1 cellular context compared by ENCODE assay signal in genomic region chr11:68008381-68009337, GRCh38.
TF ChIP-seq lines count a peak whose summit lies in the region.

No MANE protein-coding gene starts in this region.

TF ChIP-seq in HepG2, 621 proteins besides CTCF, POLR2A, EP300 and RAD21 (continued from another document and continues in another):
- TF ChIP-seq ZNF326 (CRISPR knock-in tag; IDR thresholded peaks at IDR 0.05; ENCODE audit: borderline replicate concordance): no peak
- TF ChIP-seq HNRNPK (IDR thresholded peaks at IDR 0.05; ENCODE audit: low read depth, low read length, poor library complexity, severe bottlenecking): no peak
- TF ChIP-seq BATF2 (CRISPR knock-in tag; IDR thresholded peaks at IDR 0.05): no peak
- TF ChIP-seq SYNCRIP (IDR thresholded peaks at IDR 0.05; ENCODE audit: insufficient read depth, low read depth, low read length): no peak
- TF ChIP-seq ZNF839 (CRISPR knock-in tag; IDR thresholded peaks at IDR 0.05; ENCODE audit: borderline replicate concordance): no peak
- TF ChIP-seq IRX3 (CRISPR knock-in tag; IDR thresholded peaks at IDR 0.05; ENCODE audit: borderline replicate concordance, low read depth): no peak
- TF ChIP-seq GPBP1L1 (CRISPR knock-in tag; IDR thresholded peaks at IDR 0.05): no peak
- peak; percentile 69 for TF ChIP-seq ZNF687 (CRISPR knock-in tag; IDR thresholded peaks at IDR 0.05)
- TF ChIP-seq ZFAT (CRISPR knock-in tag; conservative IDR thresholded peaks at IDR 0.05): no peak
- TF ChIP-seq ZNF317 (CRISPR knock-in tag; IDR thresholded peaks at IDR 0.05): no peak
- no peak for TF ChIP-seq ZNF784 (CRISPR knock-in tag; IDR thresholded peaks at IDR 0.05; ENCODE audit: borderline replicate concordance)
- TF ChIP-seq ZNF350 (CRISPR knock-in tag; IDR thresholded peaks at IDR 0.05; ENCODE audit: borderline replicate concordance, low read depth): 0 out of 2 replicates have a peak, but pooled peaks have one; percentile 4
- no peak for TF ChIP-seq TAF1 (CRISPR knock-in tag; IDR thresholded peaks at IDR 0.05)
- TF ChIP-seq ZNF891 (CRISPR knock-in tag; IDR thresholded peaks at IDR 0.05): no peak
- TF ChIP-seq ZNF282 (IDR thresholded peaks at IDR 0.05; ENCODE audit: partially characterized antibody): no peak
- peak; percentile 30; the same call in 1 of the 2 replicates for TF ChIP-seq TFAP4 (IDR thresholded peaks at IDR 0.05; ENCODE audit: borderline replicate concordance, low read depth)
- TF ChIP-seq USF2 (IDR thresholded peaks at IDR 0.05; ENCODE audit: low read depth, low read length): peak; percentile 62; the same call in 1 of the 2 replicates
- TF ChIP-seq USF2 (CRISPR knock-in tag; IDR thresholded peaks at IDR 0.05; ENCODE audit: borderline replicate concordance): no peak
- TF ChIP-seq NFKBIZ (CRISPR knock-in tag; IDR thresholded peaks at IDR 0.05): no peak
- TF ChIP-seq ZBTB33 (CRISPR knock-in tag; IDR thresholded peaks at IDR 0.05): no peak
- peak; percentile 25; the same call in 1 of the 2 replicates for TF ChIP-seq ZBTB38 (CRISPR knock-in tag; IDR thresholded peaks at IDR 0.05)
- no peak for TF ChIP-seq ATAD3A (CRISPR knock-in tag; IDR thresholded peaks at IDR 0.05)
- TF ChIP-seq ZNF503 (CRISPR knock-in tag; IDR thresholded peaks at IDR 0.05): no peak
- TF ChIP-seq RERE (CRISPR knock-in tag; IDR thresholded peaks at IDR 0.05; ENCODE audit: low read depth): no peak
- TF ChIP-seq ETV5 (CRISPR knock-in tag; IDR thresholded peaks at IDR 0.05; ENCODE audit: borderline replicate concordance): no peak
- TF ChIP-seq MNT (IDR thresholded peaks at IDR 0.05): peak; percentile 66
- TF ChIP-seq PHF5A (CRISPR knock-in tag; IDR thresholded peaks at IDR 0.05; ENCODE audit: low read depth, unreplicated experiment): no peak
- no peak for TF ChIP-seq HCFC1 (IDR thresholded peaks at IDR 0.05; ENCODE audit: low read depth, low read length)
- TF ChIP-seq ZC3H13 (CRISPR knock-in tag; IDR thresholded peaks at IDR 0.05): 0 out of 2 replicates have a peak, but pooled peaks have one; percentile 18
- TF ChIP-seq GLMP (CRISPR knock-in tag; IDR thresholded peaks at IDR 0.05; ENCODE audit: borderline replicate concordance): no peak
- no peak for TF ChIP-seq SRSF1 (optimal IDR thresholded peaks at IDR 0.05; ENCODE audit: low read depth, low read length)
- no peak for TF ChIP-seq SP5 (CRISPR knock-in tag; IDR thresholded peaks at IDR 0.05; ENCODE audit: borderline replicate concordance, low read depth)
- no peak for TF ChIP-seq ZNF569 (CRISPR knock-in tag; IDR thresholded peaks at IDR 0.05; ENCODE audit: borderline replicate concordance)
- TF ChIP-seq ARHGAP35 (CRISPR knock-in tag; IDR thresholded peaks at IDR 0.05; ENCODE audit: borderline replicate concordance): no peak
- no peak for TF ChIP-seq SNAI1 (CRISPR knock-in tag; IDR thresholded peaks at IDR 0.05; ENCODE audit: borderline replicate concordance)
